In genomic region chr4:122541996-122542395, GRCh38 we compare ENCODE assay signal across 15 cellular contexts.
DNase-seq lines count a peak whose midpoint lies in the region; ATAC-seq lines count a peak whose summit lies in the region.
"Had no signal": no experiment of that assay in that cellular context is flagged by ENCODE, and none has a peak within 500 bp of the region (broad histone marks: within the 10 kb centered on the region; RNA-seq: fewer than 3 reads in every experiment).

No MANE protein-coding gene starts in this region.

- H3K4me1 ChIP-seq in mesenchymal stem cell (ENCODE audit: control insufficient read depth, insufficient read depth, low read depth, low read length) = no peaks in the 10 kb centered on the region
- H3K4me1 ChIP-seq: SJSA1, tibial nerve had no signal

- peak overlapping the region; percentile 19 for H4K8ac ChIP-seq in mesenchymal stem cell (ENCODE audit: low read length)

- H3K9ac ChIP-seq in mesenchymal stem cell (ENCODE audit: low read length) = no peak overlapping the region

- no peak overlapping the region for H2AK5ac ChIP-seq in mesenchymal stem cell (ENCODE audit: low read length, severe bottlenecking)

- no peak overlapping the region for H3K14ac ChIP-seq in mesenchymal stem cell (ENCODE audit: low read length in 2 of 2)

- no peak overlapping the region for H3K18ac ChIP-seq in mesenchymal stem cell (ENCODE audit: low read depth in 1 of 2, low read length in 2 of 2)

- H4K91ac ChIP-seq in mesenchymal stem cell (ENCODE audit: low read length) = peak overlapping the region; percentile 59

- CTCF ChIA-PET in activated CD8-positive, alpha-beta memory T cell treated with anti-CD3 and anti-CD28 coated beads, Interleukin-2, amount 10 ng/mL, durations not matched to agents 7 days and 5 days (lab: Charles Lee) = interaction anchor here (1.1 to 1.7 kb wide), 4 partner anchors 10 to 83 kb away, joined by 3 to 9 read pairs (median 4); no protein-coding TSS in a partner anchor

- H3K9me3 Mint-ChIP-seq in activated CD8-positive, alpha-beta memory T cell treated with anti-CD3 and anti-CD28 coated beads, Interleukin-2, amount 10 ng/mL, durations not matched to agents 7 days and 5 days (ENCODE audit: low read depth) = no peaks in the 10 kb centered on the region

- no peak overlapping the region for H2BK120ac ChIP-seq in mesenchymal stem cell (ENCODE audit: low read depth, low read length)

- no peaks in the 10 kb centered on the region for H3K36me3 Mint-ChIP-seq in activated CD8-positive, alpha-beta memory T cell treated with anti-CD3 and anti-CD28 coated beads, Interleukin-2, amount 10 ng/mL, durations not matched to agents 7 days and 5 days
- H3K36me3 Mint-ChIP-seq: naive B cell had no signal

- no peaks in the 10 kb centered on the region for H3K27me3 Mint-ChIP-seq in activated CD8-positive, alpha-beta memory T cell treated with anti-CD3 and anti-CD28 coated beads, Interleukin-2, amount 10 ng/mL, durations not matched to agents 7 days and 5 days

- ATAC-seq in activated CD8-positive, alpha-beta memory T cell treated with anti-CD3 and anti-CD28 coated beads, Interleukin-2, amount 10 ng/mL, durations not matched to agents 7 days and 5 days = no peak
- ATAC-seq in HG02623 (IDR thresholded peaks at IDR 0.05; ENCODE audit: unreplicated experiment) = peak; percentile 13
- peak; percentile 1 for ATAC-seq in HG03575 (IDR thresholded peaks at IDR 0.05; ENCODE audit: extremely low read depth, insufficient number of reproducible peaks, low FRiP score, unreplicated experiment)

- no peak overlapping the region for H3K4me3 Mint-ChIP-seq in activated CD8-positive, alpha-beta memory T cell treated with anti-CD3 and anti-CD28 coated beads, Interleukin-2, amount 10 ng/mL, durations not matched to agents 7 days and 5 days
- H3K4me3 Mint-ChIP-seq: naive B cell had no signal

- H3K27ac ChIP-seq in mesenchymal stem cell (ENCODE audit: low read length, poor library complexity, severe bottlenecking) = no peak overlapping the region
- H3K27ac ChIP-seq: SJSA1, tibial nerve had no signal

- H3K9me3 ChIP-seq in mesenchymal stem cell (ENCODE audit: control insufficient read depth, low read length) = peaks cover 4% of the 10 kb centered on the region

- no peak overlapping the region for H2AFZ ChIP-seq in mesenchymal stem cell (ENCODE audit: low read depth, low read length)

- H2BK5ac ChIP-seq in mesenchymal stem cell (ENCODE audit: low read depth, low read length, poor library complexity, severe bottlenecking) = no peak overlapping the region

- DNase-seq in activated CD8-positive, alpha-beta memory T cell treated with anti-CD3 and anti-CD28 coated beads, Interleukin-2, amount 10 ng/mL, durations not matched to agents 7 days and 5 days = no peak
- no peak for DNase-seq in activated CD8-positive, alpha-beta memory T cell treated with anti-CD3 and anti-CD28 coated beads for 24 hours
- no peak for DNase-seq in mesenchymal stem cell
- no peak for DNase-seq in globus pallidus (ENCODE audit: low spot score)
- no peak for DNase-seq in G401 (ENCODE audit: low spot score)
- no peak for DNase-seq in NCI-H1436 treated with DMSO at 0.1 percent for 48 hours (lab: John Stamatoyannopoulos, UW)
- DNase-seq: amygdala, DMS79, naive B cell, NCI-H1436, NCI-H82 had no signal

- H3K27ac Mint-ChIP-seq in activated CD8-positive, alpha-beta memory T cell treated with anti-CD3 and anti-CD28 coated beads, Interleukin-2, amount 10 ng/mL, durations not matched to agents 7 days and 5 days = peak overlapping the region; percentile 74
- H3K27ac Mint-ChIP-seq: naive B cell had no signal

- H3K23ac ChIP-seq in mesenchymal stem cell (ENCODE audit: low read length in 2 of 2) = no peak overlapping the region

- H3K36me3 ChIP-seq in mesenchymal stem cell (ENCODE audit: control insufficient read depth in 1 of 2, insufficient read depth in 2 of 2, low read depth in 1 of 2, low read length in 2 of 2) = no peaks in the 10 kb centered on the region
- H3K36me3 ChIP-seq: SJSA1, tibial nerve had no signal

- H3K27me3 ChIP-seq in mesenchymal stem cell (ENCODE audit: control insufficient read depth in 1 of 2, insufficient read depth in 1 of 2, low read length in 2 of 2) = no peaks in the 10 kb centered on the region
- H3K27me3 ChIP-seq: SJSA1, tibial nerve had no signal

- H3K4me3 ChIP-seq in mesenchymal stem cell (ENCODE audit: insufficient read depth in 1 of 2, low read depth in 1 of 2, low read length in 2 of 2) = peak overlapping the region in 1 of 2 experiments; percentile 20
- H3K4me3 ChIP-seq: SJSA1, tibial nerve had no signal

- no peak overlapping the region for H3K4me2 ChIP-seq in mesenchymal stem cell (ENCODE audit: low read length, poor library complexity, severe bottlenecking)

- no peak overlapping the region for H2BK15ac ChIP-seq in mesenchymal stem cell (ENCODE audit: low read depth, poor library complexity, severe bottlenecking)

- H3K4ac ChIP-seq in mesenchymal stem cell (ENCODE audit: low read depth in 1 of 2, low read length in 2 of 2) = no peak overlapping the region

- WGBS in mesenchymal stem cell = 93% methylated on average over 3 of the region's 3 CpGs

- in situ Hi-C loops in G401 (cut with HindIII; ENCODE audit: low sequenced_read_pairs) = no loop called here

- no peak overlapping the region for H2BK12ac ChIP-seq in mesenchymal stem cell (ENCODE audit: low read length in 2 of 2)

- H3K79me1 ChIP-seq in mesenchymal stem cell (replicated peaks; ENCODE audit: low read length, poor library complexity, severe bottlenecking) = no peaks in the 10 kb centered on the region

- H3K4me1 Mint-ChIP-seq in activated CD8-positive, alpha-beta memory T cell treated with anti-CD3 and anti-CD28 coated beads, Interleukin-2, amount 10 ng/mL, durations not matched to agents 7 days and 5 days = peaks cover 43% of the 10 kb centered on the region
- H3K4me1 Mint-ChIP-seq: naive B cell had no signal
